ENCODE assay signal across 22 cellular contexts in the genomic region with DNA sequence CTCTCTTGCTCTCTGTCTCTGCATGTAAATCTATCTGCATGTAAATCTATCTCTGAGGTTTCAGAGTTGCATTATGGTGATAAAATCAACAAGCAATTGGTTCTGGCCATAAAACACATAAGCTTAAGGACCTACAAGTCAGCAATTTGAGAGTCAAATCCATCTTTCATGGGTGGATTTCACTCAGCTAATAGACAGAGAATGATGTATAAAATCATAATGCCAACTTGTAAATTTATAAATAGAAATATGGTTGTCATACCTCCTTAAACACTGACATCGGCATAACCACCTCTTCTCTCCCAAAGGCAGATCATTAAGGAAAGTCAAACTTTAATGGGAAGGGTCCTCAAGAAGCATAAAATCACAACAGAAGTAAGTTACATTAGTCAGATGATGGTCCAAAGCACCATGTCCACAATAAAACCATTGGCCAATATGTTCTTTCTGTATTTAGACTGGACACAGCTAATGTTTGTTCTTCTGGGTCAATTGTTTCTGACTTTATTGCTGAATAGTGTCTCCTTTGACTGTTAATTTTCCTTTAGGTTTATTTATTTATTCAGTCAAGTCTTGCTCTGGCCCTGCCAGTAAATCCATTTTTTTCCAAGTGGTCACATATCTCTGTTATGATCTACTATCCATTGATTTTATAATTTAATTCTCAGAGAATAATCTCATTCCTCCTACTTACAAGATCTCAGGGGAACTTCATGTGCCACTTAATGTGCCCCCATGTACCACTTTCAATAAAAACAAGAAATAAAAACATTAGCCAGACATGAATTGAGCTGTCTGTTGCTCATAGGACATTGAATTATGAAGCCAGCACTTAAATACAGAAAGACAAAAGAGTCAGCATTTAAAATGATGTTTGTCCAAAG.
"Had no signal": no experiment of that assay in that cellular context is flagged by ENCODE, and none has a peak within 500 bp of the region (broad histone marks: within the 10 kb centered on the region; RNA-seq: fewer than 3 reads in every experiment).

No MANE protein-coding gene starts in this region.

- DNase-seq: effector CD4-positive, alpha-beta T cell; gastrocnemius medialis; left colon; left ventricle myocardium superior; mesenchymal stem cell; midbrain; nucleus accumbens; pancreas; right cardiac atrium; small intestine; stimulated activated CD4-positive, alpha-beta T cell treated with anti-CD3 and anti-CD28 coated beads, Interleukin-2, amount 100 ng/mL, for 48 hours; stimulated activated naive CD8-positive, alpha-beta T cell treated with anti-CD3 and anti-CD28 coated beads, Interleukin-15, Interleukin-2, amounts not matched to agents 100 U/mL and 50 U/mL, for 24 hours; thyroid gland had no signal

- H3K27me3 ChIP-seq: gastrocnemius medialis, neural progenitor cell, pancreas, suprapubic skin, thyroid gland had no signal

- H3K4me3 Mint-ChIP-seq: natural killer cell treated with Interleukin-12 subunit alpha and Interleukin-12 subunit beta and Interleukin-15 and Interleukin-18, amount 100 ng/mL, for 72 hours; neural progenitor cell; type B pancreatic cell had no signal

- H3K36me3 Mint-ChIP-seq: natural killer cell treated with Interleukin-12 subunit alpha and Interleukin-12 subunit beta and Interleukin-15 and Interleukin-18, amount 100 ng/mL, for 72 hours; neural progenitor cell; type B pancreatic cell had no signal

- H3K9me3 ChIP-seq: gastrocnemius medialis, pancreas, suprapubic skin, thyroid gland had no signal

- H3K9ac ChIP-seq: neural progenitor cell had no signal

- H3K27ac Mint-ChIP-seq: natural killer cell treated with Interleukin-12 subunit alpha and Interleukin-12 subunit beta and Interleukin-15 and Interleukin-18, amount 100 ng/mL, for 72 hours; neural progenitor cell; progenitor cell of endocrine pancreas; type B pancreatic cell had no signal

- H3K27me3 Mint-ChIP-seq: natural killer cell treated with Interleukin-12 subunit alpha and Interleukin-12 subunit beta and Interleukin-15 and Interleukin-18, amount 100 ng/mL, for 72 hours; progenitor cell of endocrine pancreas; type B pancreatic cell had no signal

- H3K36me3 ChIP-seq: gastrocnemius medialis, neural progenitor cell, pancreas, suprapubic skin, thyroid gland had no signal

- H3K4me2 ChIP-seq: neural progenitor cell had no signal

- H3K27ac ChIP-seq: coronary artery, gastrocnemius medialis, neural progenitor cell, pancreas, suprapubic skin, thyroid gland had no signal

- H3K9me3 Mint-ChIP-seq: neural progenitor cell, type B pancreatic cell had no signal

- H3K4me3 ChIP-seq: coronary artery, gastrocnemius medialis, lung, neural progenitor cell, pancreas, suprapubic skin, thyroid gland had no signal

- H3K4me1 ChIP-seq: gastrocnemius medialis, pancreas, suprapubic skin, thyroid gland had no signal

- H2AFZ ChIP-seq: neural progenitor cell had no signal

- FAIRE-seq: pancreas, small intestine, urothelium cell line had no signal

- ATAC-seq: esophagus mucosa; gastrocnemius medialis; left colon; left ventricle myocardium superior; natural killer cell treated with Interleukin-12 subunit alpha and Interleukin-12 subunit beta and Interleukin-15 and Interleukin-18, amount 100 ng/mL, for 72 hours; pancreas; right cardiac atrium; stimulated activated naive CD8-positive, alpha-beta T cell treated with anti-CD3 and anti-CD28 coated beads, Interleukin-15, Interleukin-2, amounts not matched to agents 100 U/mL and 50 U/mL, for 24 hours had no signal
